ENCODE assay signal across 1 cellular context in the genomic region with DNA sequence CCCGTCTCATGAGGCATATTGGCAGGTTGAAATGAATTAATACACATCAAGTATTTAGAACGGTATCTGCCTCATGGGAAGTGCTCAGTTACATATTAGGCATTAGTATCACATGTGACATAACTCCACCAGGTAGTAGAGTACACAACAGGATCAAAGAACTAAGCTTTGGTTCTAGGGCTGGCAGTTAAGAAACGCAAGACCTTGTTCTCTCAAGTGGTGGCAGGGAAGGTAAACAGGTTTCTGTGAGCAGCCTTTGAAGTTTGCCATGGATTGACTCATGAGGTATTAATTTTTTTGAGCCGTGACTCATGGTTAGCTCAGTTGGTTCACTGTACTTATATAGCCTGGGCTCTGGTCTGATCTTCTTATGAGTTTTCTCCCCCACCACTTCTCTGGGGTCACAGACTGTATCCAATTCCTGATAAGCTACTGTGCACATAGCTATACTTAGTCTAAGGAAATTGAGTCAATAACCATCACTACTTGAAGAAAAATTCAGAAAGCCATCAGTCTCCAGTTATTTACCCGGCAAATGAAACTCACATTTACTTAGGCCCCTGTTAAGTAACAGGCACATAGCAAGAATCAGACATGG.
A peak's percentile ranks its signal among the peaks of the same experiment; 100 is the strongest.
TF ChIP-seq lines count a peak whose summit lies in the region.

No MANE protein-coding gene starts in this region.

TF ChIP-seq in HepG2, 621 proteins besides CTCF, POLR2A, EP300 and RAD21 (continued from another document and continues in another):
- TF ChIP-seq, protein P1, sequence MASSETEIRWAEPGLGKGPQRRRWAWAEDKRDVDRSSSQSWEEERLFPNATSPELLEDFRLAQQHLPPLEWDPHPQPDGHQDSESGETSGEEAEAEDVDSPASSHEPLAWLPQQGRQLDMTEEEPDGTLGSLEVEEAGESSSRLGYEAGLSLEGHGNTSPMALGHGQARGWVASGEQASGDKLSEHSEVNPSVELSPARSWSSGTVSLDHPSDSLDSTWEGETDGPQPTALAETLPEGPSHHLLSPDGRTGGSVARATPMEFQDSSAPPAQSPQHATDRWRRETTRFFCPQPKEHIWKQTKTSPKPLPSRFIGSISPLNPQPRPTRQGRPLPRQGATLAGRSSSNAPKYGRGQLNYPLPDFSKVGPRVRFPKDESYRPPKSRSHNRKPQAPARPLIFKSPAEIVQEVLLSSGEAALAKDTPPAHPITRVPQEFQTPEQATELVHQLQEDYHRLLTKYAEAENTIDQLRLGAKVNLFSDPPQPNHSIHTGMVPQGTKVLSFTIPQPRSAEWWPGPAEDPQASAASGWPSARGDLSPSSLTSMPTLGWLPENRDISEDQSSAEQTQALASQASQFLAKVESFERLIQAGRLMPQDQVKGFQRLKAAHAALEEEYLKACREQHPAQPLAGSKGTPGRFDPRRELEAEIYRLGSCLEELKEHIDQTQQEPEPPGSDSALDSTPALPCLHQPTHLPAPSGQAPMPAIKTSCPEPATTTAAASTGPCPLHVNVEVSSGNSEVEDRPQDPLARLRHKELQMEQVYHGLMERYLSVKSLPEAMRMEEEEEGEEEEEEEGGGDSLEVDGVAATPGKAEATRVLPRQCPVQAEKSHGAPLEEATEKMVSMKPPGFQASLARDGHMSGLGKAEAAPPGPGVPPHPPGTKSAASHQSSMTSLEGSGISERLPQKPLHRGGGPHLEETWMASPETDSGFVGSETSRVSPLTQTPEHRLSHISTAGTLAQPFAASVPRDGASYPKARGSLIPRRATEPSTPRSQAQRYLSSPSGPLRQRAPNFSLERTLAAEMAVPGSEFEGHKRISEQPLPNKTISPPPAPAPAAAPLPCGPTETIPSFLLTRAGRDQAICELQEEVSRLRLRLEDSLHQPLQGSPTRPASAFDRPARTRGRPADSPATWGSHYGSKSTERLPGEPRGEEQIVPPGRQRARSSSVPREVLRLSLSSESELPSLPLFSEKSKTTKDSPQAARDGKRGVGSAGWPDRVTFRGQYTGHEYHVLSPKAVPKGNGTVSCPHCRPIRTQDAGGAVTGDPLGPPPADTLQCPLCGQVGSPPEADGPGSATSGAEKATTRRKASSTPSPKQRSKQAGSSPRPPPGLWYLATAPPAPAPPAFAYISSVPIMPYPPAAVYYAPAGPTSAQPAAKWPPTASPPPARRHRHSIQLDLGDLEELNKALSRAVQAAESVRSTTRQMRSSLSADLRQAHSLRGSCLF (CRISPR knock-in tag; IDR thresholded peaks at IDR 0.05; ENCODE audit: borderline replicate concordance) = no peak
- TF ChIP-seq PHF5A (CRISPR knock-in tag; IDR thresholded peaks at IDR 0.05; ENCODE audit: low read depth, unreplicated experiment) (peak; percentile 95), RARA (CRISPR knock-in tag; IDR thresholded peaks at IDR 0.05) (peak; percentile 95), ZNF547 (CRISPR knock-in tag; IDR thresholded peaks at IDR 0.05) (no peak), BCL6 (CRISPR knock-in tag; IDR thresholded peaks at IDR 0.05) (peak; percentile 96), ZNF12 (CRISPR knock-in tag; IDR thresholded peaks at IDR 0.05) (peak; percentile 90), NRL (CRISPR knock-in tag; IDR thresholded peaks at IDR 0.05; ENCODE audit: borderline replicate concordance) (no peak), STAT5B (CRISPR knock-in tag; IDR thresholded peaks at IDR 0.05) (0 out of 2 replicates have a peak, but pooled peaks have one; percentile 56), TGIF2 (CRISPR knock-in tag; IDR thresholded peaks at IDR 0.05) (peak; percentile 74; the same call in 1 of the 2 replicates), KLF12 (CRISPR knock-in tag; IDR thresholded peaks at IDR 0.05; ENCODE audit: borderline replicate concordance) (no peak), AGO1 (IDR thresholded peaks at IDR 0.05; ENCODE audit: low read depth, low read length, poor library complexity, severe bottlenecking) (no peak), MYC (CRISPR knock-in tag; IDR thresholded peaks at IDR 0.05; ENCODE audit: borderline replicate concordance) (no peak)
- TF ChIP-seq, protein P2, sequence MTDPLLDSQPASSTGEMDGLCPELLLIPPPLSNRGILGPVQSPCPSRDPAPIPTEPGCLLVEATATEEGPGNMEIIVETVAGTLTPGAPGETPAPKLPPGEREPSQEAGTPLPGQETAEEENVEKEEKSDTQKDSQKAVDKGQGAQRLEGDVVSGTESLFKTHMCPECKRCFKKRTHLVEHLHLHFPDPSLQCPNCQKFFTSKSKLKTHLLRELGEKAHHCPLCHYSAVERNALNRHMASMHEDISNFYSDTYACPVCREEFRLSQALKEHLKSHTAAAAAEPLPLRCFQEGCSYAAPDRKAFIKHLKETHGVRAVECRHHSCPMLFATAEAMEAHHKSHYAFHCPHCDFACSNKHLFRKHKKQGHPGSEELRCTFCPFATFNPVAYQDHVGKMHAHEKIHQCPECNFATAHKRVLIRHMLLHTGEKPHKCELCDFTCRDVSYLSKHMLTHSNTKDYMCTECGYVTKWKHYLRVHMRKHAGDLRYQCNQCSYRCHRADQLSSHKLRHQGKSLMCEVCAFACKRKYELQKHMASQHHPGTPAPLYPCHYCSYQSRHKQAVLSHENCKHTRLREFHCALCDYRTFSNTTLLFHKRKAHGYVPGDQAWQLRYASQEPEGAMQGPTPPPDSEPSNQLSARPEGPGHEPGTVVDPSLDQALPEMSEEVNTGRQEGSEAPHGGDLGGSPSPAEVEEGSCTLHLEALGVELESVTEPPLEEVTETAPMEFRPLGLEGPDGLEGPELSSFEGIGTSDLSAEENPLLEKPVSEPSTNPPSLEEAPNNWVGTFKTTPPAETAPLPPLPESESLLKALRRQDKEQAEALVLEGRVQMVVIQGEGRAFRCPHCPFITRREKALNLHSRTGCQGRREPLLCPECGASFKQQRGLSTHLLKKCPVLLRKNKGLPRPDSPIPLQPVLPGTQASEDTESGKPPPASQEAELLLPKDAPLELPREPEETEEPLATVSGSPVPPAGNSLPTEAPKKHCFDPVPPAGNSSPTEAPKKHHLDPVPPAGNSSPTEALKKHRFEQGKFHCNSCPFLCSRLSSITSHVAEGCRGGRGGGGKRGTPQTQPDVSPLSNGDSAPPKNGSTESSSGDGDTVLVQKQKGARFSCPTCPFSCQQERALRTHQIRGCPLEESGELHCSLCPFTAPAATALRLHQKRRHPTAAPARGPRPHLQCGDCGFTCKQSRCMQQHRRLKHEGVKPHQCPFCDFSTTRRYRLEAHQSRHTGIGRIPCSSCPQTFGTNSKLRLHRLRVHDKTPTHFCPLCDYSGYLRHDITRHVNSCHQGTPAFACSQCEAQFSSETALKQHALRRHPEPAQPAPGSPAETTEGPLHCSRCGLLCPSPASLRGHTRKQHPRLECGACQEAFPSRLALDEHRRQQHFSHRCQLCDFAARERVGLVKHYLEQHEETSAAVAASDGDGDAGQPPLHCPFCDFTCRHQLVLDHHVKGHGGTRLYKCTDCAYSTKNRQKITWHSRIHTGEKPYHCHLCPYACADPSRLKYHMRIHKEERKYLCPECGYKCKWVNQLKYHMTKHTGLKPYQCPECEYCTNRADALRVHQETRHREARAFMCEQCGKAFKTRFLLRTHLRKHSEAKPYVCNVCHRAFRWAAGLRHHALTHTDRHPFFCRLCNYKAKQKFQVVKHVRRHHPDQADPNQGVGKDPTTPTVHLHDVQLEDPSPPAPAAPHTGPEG (CRISPR knock-in tag; IDR thresholded peaks at IDR 0.05) = no peak
- TF ChIP-seq, protein P3, sequence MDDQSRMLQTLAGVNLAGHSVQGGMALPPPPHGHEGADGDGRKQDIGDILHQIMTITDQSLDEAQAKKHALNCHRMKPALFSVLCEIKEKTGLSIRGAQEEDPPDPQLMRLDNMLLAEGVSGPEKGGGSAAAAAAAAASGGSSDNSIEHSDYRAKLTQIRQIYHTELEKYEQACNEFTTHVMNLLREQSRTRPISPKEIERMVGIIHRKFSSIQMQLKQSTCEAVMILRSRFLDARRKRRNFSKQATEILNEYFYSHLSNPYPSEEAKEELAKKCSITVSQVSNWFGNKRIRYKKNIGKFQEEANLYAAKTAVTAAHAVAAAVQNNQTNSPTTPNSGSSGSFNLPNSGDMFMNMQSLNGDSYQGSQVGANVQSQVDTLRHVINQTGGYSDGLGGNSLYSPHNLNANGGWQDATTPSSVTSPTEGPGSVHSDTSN (CRISPR knock-in tag; IDR thresholded peaks at IDR 0.05; ENCODE audit: borderline replicate concordance) = no peak
- TF ChIP-seq, protein P4, sequence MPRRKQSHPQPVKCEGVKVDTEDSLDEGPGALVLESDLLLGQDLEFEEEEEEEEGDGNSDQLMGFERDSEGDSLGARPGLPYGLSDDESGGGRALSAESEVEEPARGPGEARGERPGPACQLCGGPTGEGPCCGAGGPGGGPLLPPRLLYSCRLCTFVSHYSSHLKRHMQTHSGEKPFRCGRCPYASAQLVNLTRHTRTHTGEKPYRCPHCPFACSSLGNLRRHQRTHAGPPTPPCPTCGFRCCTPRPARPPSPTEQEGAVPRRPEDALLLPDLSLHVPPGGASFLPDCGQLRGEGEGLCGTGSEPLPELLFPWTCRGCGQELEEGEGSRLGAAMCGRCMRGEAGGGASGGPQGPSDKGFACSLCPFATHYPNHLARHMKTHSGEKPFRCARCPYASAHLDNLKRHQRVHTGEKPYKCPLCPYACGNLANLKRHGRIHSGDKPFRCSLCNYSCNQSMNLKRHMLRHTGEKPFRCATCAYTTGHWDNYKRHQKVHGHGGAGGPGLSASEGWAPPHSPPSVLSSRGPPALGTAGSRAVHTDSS (CRISPR knock-in tag; conservative IDR thresholded peaks at IDR 0.05) = no peak
- TF ChIP-seq, protein P5, sequence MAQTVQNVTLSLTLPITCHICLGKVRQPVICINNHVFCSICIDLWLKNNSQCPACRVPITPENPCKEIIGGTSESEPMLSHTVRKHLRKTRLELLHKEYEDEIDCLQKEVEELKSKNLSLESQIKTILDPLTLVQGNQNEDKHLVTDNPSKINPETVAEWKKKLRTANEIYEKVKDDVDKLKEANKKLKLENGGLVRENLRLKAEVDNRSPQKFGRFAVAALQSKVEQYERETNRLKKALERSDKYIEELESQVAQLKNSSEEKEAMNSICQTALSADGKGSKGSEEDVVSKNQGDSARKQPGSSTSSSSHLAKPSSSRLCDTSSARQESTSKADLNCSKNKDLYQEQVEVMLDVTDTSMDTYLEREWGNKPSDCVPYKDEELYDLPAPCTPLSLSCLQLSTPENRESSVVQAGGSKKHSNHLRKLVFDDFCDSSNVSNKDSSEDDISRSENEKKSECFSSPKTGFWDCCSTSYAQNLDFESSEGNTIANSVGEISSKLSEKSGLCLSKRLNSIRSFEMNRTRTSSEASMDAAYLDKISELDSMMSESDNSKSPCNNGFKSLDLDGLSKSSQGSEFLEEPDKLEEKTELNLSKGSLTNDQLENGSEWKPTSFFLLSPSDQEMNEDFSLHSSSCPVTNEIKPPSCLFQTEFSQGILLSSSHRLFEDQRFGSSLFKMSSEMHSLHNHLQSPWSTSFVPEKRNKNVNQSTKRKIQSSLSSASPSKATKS (CRISPR knock-in tag; IDR thresholded peaks at IDR 0.05) = no peak
- TF ChIP-seq, protein P6, sequence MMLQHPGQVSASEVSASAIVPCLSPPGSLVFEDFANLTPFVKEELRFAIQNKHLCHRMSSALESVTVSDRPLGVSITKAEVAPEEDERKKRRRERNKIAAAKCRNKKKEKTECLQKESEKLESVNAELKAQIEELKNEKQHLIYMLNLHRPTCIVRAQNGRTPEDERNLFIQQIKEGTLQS (CRISPR knock-in tag; IDR thresholded peaks at IDR 0.05) = peak; percentile 97
- TF ChIP-seq, protein P7, sequence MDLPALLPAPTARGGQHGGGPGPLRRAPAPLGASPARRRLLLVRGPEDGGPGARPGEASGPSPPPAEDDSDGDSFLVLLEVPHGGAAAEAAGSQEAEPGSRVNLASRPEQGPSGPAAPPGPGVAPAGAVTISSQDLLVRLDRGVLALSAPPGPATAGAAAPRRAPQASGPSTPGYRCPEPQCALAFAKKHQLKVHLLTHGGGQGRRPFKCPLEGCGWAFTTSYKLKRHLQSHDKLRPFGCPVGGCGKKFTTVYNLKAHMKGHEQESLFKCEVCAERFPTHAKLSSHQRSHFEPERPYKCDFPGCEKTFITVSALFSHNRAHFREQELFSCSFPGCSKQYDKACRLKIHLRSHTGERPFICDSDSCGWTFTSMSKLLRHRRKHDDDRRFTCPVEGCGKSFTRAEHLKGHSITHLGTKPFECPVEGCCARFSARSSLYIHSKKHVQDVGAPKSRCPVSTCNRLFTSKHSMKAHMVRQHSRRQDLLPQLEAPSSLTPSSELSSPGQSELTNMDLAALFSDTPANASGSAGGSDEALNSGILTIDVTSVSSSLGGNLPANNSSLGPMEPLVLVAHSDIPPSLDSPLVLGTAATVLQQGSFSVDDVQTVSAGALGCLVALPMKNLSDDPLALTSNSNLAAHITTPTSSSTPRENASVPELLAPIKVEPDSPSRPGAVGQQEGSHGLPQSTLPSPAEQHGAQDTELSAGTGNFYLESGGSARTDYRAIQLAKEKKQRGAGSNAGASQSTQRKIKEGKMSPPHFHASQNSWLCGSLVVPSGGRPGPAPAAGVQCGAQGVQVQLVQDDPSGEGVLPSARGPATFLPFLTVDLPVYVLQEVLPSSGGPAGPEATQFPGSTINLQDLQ (CRISPR knock-in tag; IDR thresholded peaks at IDR 0.05) = no peak
- TF ChIP-seq, protein P8, sequence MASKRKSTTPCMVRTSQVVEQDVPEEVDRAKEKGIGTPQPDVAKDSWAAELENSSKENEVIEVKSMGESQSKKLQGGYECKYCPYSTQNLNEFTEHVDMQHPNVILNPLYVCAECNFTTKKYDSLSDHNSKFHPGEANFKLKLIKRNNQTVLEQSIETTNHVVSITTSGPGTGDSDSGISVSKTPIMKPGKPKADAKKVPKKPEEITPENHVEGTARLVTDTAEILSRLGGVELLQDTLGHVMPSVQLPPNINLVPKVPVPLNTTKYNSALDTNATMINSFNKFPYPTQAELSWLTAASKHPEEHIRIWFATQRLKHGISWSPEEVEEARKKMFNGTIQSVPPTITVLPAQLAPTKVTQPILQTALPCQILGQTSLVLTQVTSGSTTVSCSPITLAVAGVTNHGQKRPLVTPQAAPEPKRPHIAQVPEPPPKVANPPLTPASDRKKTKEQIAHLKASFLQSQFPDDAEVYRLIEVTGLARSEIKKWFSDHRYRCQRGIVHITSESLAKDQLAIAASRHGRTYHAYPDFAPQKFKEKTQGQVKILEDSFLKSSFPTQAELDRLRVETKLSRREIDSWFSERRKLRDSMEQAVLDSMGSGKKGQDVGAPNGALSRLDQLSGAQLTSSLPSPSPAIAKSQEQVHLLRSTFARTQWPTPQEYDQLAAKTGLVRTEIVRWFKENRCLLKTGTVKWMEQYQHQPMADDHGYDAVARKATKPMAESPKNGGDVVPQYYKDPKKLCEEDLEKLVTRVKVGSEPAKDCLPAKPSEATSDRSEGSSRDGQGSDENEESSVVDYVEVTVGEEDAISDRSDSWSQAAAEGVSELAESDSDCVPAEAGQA (IDR thresholded peaks at IDR 0.05; ENCODE audit: low read depth) = no peak
- TF ChIP-seq, protein P8 (CRISPR knock-in tag; IDR thresholded peaks at IDR 0.05; ENCODE audit: borderline replicate concordance) = no peak
